32 cellular contexts compared by ENCODE assay signal in genomic region chr14:33717866-33718265, GRCh38.
"Had no signal": no experiment of that assay in that cellular context is flagged by ENCODE, and none has a peak within 500 bp of the region (broad histone marks: within the 10 kb centered on the region; RNA-seq: fewer than 3 reads in every experiment).

No MANE protein-coding gene starts in this region.

- FAIRE-seq: astrocyte, colon had no signal

- H3K27me3 ChIP-seq: brain microvascular endothelial cell, gastrocnemius medialis, heart left ventricle had no signal

- ATAC-seq: activated CD4-positive, CD25-positive, alpha-beta regulatory T cell treated with anti-CD3 and anti-CD28 coated beads, Interleukin-2, amount 50 U/mL, for 24 hours; activated CD8-positive, alpha-beta memory T cell treated with anti-CD3 and anti-CD28 coated beads, Interleukin-2, amount 10 ng/mL, durations not matched to agents 7 days and 5 days; activated CD8-positive, alpha-beta T cell treated with anti-CD3 and anti-CD28 coated beads, Interleukin-2, amount 10 ng/mL, durations not matched to agents 7 days and 5 days; activated naive CD4-positive, alpha-beta T cell treated with anti-CD3 and anti-CD28 coated beads, Interleukin-2, amount 50 U/mL, for 72 hours; activated T-cell treated with anti-CD3 and anti-CD28 coated beads, Interleukin-2, amount 50 U/mL, for 72 hours; effector memory CD8-positive, alpha-beta T cell; gastrocnemius medialis; heart left ventricle; T-helper 17 cell had no signal

- H3K36me3 ChIP-seq: brain microvascular endothelial cell, gastrocnemius medialis, heart left ventricle, WERI-Rb-1 had no signal

- H3K36me3 Mint-ChIP-seq: activated CD4-positive, alpha-beta memory T cell treated with anti-CD3 and anti-CD28 coated beads for 36 hours; activated CD8-positive, alpha-beta memory T cell treated with anti-CD3 and anti-CD28 coated beads, Interleukin-2, amount 10 ng/mL, durations not matched to agents 7 days and 5 days; activated naive CD4-positive, alpha-beta T cell treated with anti-CD3 and anti-CD28 coated beads, Interleukin-2, amount 10 ng/mL, durations not matched to agents 7 days and 5 days; activated naive CD4-positive, alpha-beta T cell treated with anti-CD3 and anti-CD28 coated beads, Interleukin-2, amount 50 U/mL, for 72 hours; activated naive CD8-positive, alpha-beta T cell treated with anti-CD3 and anti-CD28 coated beads, Interleukin-2, amount 10 ng/mL, durations not matched to agents 7 days and 5 days had no signal

- H3K4me3 Mint-ChIP-seq: activated B cell treated with CpG ODN at 0.5 μM for 24 hours; activated CD4-positive, alpha-beta memory T cell treated with anti-CD3 and anti-CD28 coated beads for 36 hours; activated CD4-positive, alpha-beta T cell treated with anti-CD3 and anti-CD28 coated beads, Interleukin-2, amount 10 ng/mL, durations not matched to agents 24 days and 14 days; activated CD8-positive, alpha-beta memory T cell treated with anti-CD3 and anti-CD28 coated beads, Interleukin-2, amount 10 ng/mL, durations not matched to agents 7 days and 5 days; activated CD8-positive, alpha-beta T cell treated with anti-CD3 and anti-CD28 coated beads, Interleukin-2, amount 10 ng/mL, durations not matched to agents 7 days and 5 days; activated naive CD4-positive, alpha-beta T cell treated with anti-CD3 and anti-CD28 coated beads, Interleukin-2, amount 10 ng/mL, durations not matched to agents 7 days and 5 days; activated naive CD8-positive, alpha-beta T cell treated with anti-CD3 and anti-CD28 coated beads, Interleukin-2, amount 10 ng/mL, durations not matched to agents 7 days and 5 days; activated T-cell treated with anti-CD3 and anti-CD28 coated beads, Interleukin-2, amount 50 U/mL, for 72 hours; effector memory CD8-positive, alpha-beta T cell; T-helper 17 cell; T-helper 2 cell treated with Interferon-gamma antibody and Interleukin-4, amounts not matched to agents 5 μg/mL and 100 μg/mL, for 36 hours had no signal

- H3K27me3 Mint-ChIP-seq: activated B cell treated with CpG ODN at 0.5 μM for 24 hours; activated CD4-positive, alpha-beta memory T cell treated with anti-CD3 and anti-CD28 coated beads for 36 hours; activated CD4-positive, alpha-beta T cell treated with anti-CD3 and anti-CD28 coated beads, Interleukin-2, amount 10 ng/mL, durations not matched to agents 24 days and 14 days; activated naive CD4-positive, alpha-beta T cell treated with anti-CD3 and anti-CD28 coated beads, Interleukin-2, amount 10 ng/mL, durations not matched to agents 7 days and 5 days; activated naive CD8-positive, alpha-beta T cell treated with anti-CD3 and anti-CD28 coated beads, Interleukin-2, amount 10 ng/mL, durations not matched to agents 7 days and 5 days; effector memory CD8-positive, alpha-beta T cell had no signal

- H3K9me3 ChIP-seq: gastrocnemius medialis, heart left ventricle had no signal

- H3K4me3 ChIP-seq: gastrocnemius medialis, heart left ventricle had no signal

- H3K27ac Mint-ChIP-seq: activated B cell treated with CpG ODN at 0.5 μM for 24 hours; activated CD4-positive, alpha-beta memory T cell treated with anti-CD3 and anti-CD28 coated beads for 36 hours; activated CD4-positive, alpha-beta T cell treated with anti-CD3 and anti-CD28 coated beads, Interleukin-2, amount 10 ng/mL, durations not matched to agents 24 days and 14 days; activated CD8-positive, alpha-beta memory T cell treated with anti-CD3 and anti-CD28 coated beads, Interleukin-2, amount 10 ng/mL, durations not matched to agents 7 days and 5 days; activated CD8-positive, alpha-beta T cell treated with anti-CD3 and anti-CD28 coated beads, Interleukin-2, amount 10 ng/mL, durations not matched to agents 7 days and 5 days; activated naive CD4-positive, alpha-beta T cell treated with anti-CD3 and anti-CD28 coated beads, Interleukin-2, amount 10 ng/mL, durations not matched to agents 7 days and 5 days; activated naive CD4-positive, alpha-beta T cell treated with anti-CD3 and anti-CD28 coated beads, Interleukin-2, amount 50 U/mL, for 72 hours; activated naive CD8-positive, alpha-beta T cell treated with anti-CD3 and anti-CD28 coated beads, Interleukin-2, amount 10 ng/mL, durations not matched to agents 7 days and 5 days; activated T-cell treated with anti-CD3 and anti-CD28 coated beads, Interleukin-2, amount 50 U/mL, for 72 hours; effector memory CD8-positive, alpha-beta T cell; T-helper 17 cell; T-helper 2 cell treated with Interferon-gamma antibody and Interleukin-4, amounts not matched to agents 5 μg/mL and 100 μg/mL, for 36 hours had no signal

- H3K9me3 Mint-ChIP-seq: activated CD4-positive, alpha-beta memory T cell treated with anti-CD3 and anti-CD28 coated beads for 36 hours; activated CD4-positive, alpha-beta T cell treated with anti-CD3 and anti-CD28 coated beads, Interleukin-2, amount 10 ng/mL, durations not matched to agents 24 days and 14 days; activated naive CD4-positive, alpha-beta T cell treated with anti-CD3 and anti-CD28 coated beads, Interleukin-2, amount 10 ng/mL, durations not matched to agents 7 days and 5 days; activated naive CD8-positive, alpha-beta T cell treated with anti-CD3 and anti-CD28 coated beads, Interleukin-2, amount 10 ng/mL, durations not matched to agents 7 days and 5 days; T-helper 2 cell treated with Interferon-gamma antibody and Interleukin-4, amounts not matched to agents 5 μg/mL and 100 μg/mL, for 36 hours had no signal

- H3K4me1 ChIP-seq: gastrocnemius medialis, heart left ventricle had no signal

- H3K27ac ChIP-seq: brain microvascular endothelial cell, epithelial cell of prostate, gastrocnemius medialis, heart left ventricle, WERI-Rb-1 had no signal

- H3K4me1 Mint-ChIP-seq: activated B cell treated with CpG ODN at 0.5 μM for 24 hours; activated CD4-positive, alpha-beta T cell treated with anti-CD3 and anti-CD28 coated beads, Interleukin-2, amount 10 ng/mL, durations not matched to agents 24 days and 14 days; activated CD8-positive, alpha-beta memory T cell treated with anti-CD3 and anti-CD28 coated beads, Interleukin-2, amount 10 ng/mL, durations not matched to agents 7 days and 5 days; activated naive CD4-positive, alpha-beta T cell treated with anti-CD3 and anti-CD28 coated beads, Interleukin-2, amount 10 ng/mL, durations not matched to agents 7 days and 5 days; activated naive CD8-positive, alpha-beta T cell treated with anti-CD3 and anti-CD28 coated beads, Interleukin-2, amount 10 ng/mL, durations not matched to agents 7 days and 5 days; T-helper 17 cell had no signal

- DNase-seq: activated B cell treated with CpG ODN at 0.5 μM for 24 hours; activated CD4-positive, alpha-beta memory T cell treated with anti-CD3 and anti-CD28 coated beads for 36 hours; activated CD4-positive, alpha-beta T cell treated with anti-CD3 and anti-CD28 coated beads, Interleukin-2, amount 10 ng/mL, durations not matched to agents 24 days and 14 days; activated CD8-positive, alpha-beta memory T cell treated with anti-CD3 and anti-CD28 coated beads, Interleukin-2, amount 10 ng/mL, durations not matched to agents 7 days and 5 days; activated CD8-positive, alpha-beta memory T cell treated with anti-CD3 and anti-CD28 coated beads, Interleukin-2, amount 50 U/mL, for 4 hours; activated CD8-positive, alpha-beta T cell treated with anti-CD3 and anti-CD28 coated beads, Interleukin-2, amount 10 ng/mL, durations not matched to agents 7 days and 5 days; activated gamma-delta T cell; activated naive CD4-positive, alpha-beta T cell; activated naive CD4-positive, alpha-beta T cell treated with anti-CD3 and anti-CD28 coated beads, Interleukin-2, amount 10 ng/mL, durations not matched to agents 7 days and 5 days; activated naive CD8-positive, alpha-beta T cell treated with anti-CD3 and anti-CD28 coated beads, Interleukin-2, amount 10 ng/mL, durations not matched to agents 7 days and 5 days; activated T-cell treated with anti-CD3 and anti-CD28 coated beads, Interleukin-2, amount 50 U/mL, for 1 hour; activated T-cell treated with anti-CD3 and anti-CD28 coated beads, Interleukin-2, amount 50 U/mL, for 72 hours; brain microvascular endothelial cell; caudate nucleus; cortex of kidney; dermis blood vessel endothelial cell; effector CD4-positive, alpha-beta T cell; effector memory CD8-positive, alpha-beta T cell; foreskin fibroblast; gastrocnemius medialis; glutamatergic neuron; heart left ventricle; T-helper 1 cell; T-helper 17 cell; T1000; WERI-Rb-1 had no signal
